Comparison of ENCODE assay signal across 8 cellular contexts in the genomic region with DNA sequence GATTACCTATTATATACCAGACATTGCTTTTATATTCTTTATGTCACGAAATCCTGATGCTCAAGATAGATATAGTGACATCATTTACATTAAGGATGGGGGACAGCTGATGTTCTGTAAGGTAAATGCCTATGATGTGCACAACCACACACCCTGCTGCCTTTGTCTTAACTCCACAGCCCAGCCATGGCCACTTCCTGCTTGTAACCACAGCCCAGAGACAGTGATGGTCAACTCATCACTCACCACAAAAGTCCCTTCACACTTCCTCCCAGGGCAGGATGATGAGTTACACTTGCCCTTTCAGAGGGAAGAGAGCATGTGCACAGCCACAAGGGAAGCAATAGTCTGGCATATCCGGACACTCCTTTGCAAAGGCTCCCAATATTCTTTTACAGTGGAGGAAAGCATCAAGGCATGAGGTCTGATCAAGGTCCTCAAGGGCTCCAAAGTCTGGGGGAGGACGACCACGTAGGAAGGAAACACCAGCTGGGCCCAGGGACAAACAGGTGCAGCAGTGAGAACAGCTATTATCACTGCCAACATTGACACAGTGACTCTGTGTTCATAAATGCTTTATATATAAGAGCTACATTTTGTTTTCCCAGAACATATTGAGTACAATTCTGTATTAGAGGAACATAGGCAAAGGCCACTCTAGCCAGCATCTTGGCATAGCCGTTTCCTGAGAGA. TPM values are rescaled to one million over a fixed set of nuclear protein-coding genes. Genes with fewer than 3 reads are reported as not detected.
DNase-seq lines count a peak whose midpoint lies in the region; ATAC-seq and TF ChIP-seq lines count a peak whose summit lies in the region.

No MANE protein-coding gene starts in this region.

- CTCF ChIA-PET in activated B cell treated with CpG ODN at 0.5 μM for 24 hours (lab: Charles Lee) = interaction anchor here (0.7 to 1.5 kb wide), 2 partner anchors 54 to 56 kb away, joined by 3 to 4 read pairs; no protein-coding TSS in a partner anchor
- CTCF ChIA-PET in activated CD8-positive, alpha-beta memory T cell treated with anti-CD3 and anti-CD28 coated beads, Interleukin-2, amount 10 ng/mL, durations not matched to agents 7 days and 5 days (lab: Charles Lee) = no interaction called here

- TF ChIP-seq CTCF in GM10266 (IDR thresholded peaks at IDR 0.05; ENCODE audit: control insufficient read depth, insufficient read depth, low read depth, missing control alignments) (no peak), activated B cell treated with CpG ODN at 0.5 μM for 24 hours (IDR thresholded peaks at IDR 0.05) (no peak), nephron (IDR thresholded peaks at IDR 0.05; ENCODE audit: unreplicated experiment in 3 of 3) (no peak)

- DNase-seq in GM10266 (ENCODE audit: extremely low spot score) = peak; percentile 26
- DNase-seq in activated B cell treated with CpG ODN at 0.5 μM for 24 hours = peak; percentile 27
- no peak for DNase-seq in stimulated activated naive CD4-positive, alpha-beta T cell (lab: John Stamatoyannopoulos, UW)
- DNase-seq in mucosa of gallbladder (ENCODE audit: low spot score) = no peak
- no peak for DNase-seq in activated CD8-positive, alpha-beta memory T cell treated with anti-CD3 and anti-CD28 coated beads, Interleukin-2, amount 10 ng/mL, durations not matched to agents 7 days and 5 days

- ATAC-seq in GM21529 (IDR thresholded peaks at IDR 0.05; ENCODE audit: unreplicated experiment) (peak; percentile 81), HG03575 (IDR thresholded peaks at IDR 0.05; ENCODE audit: extremely low read depth, insufficient number of reproducible peaks, low FRiP score, unreplicated experiment) (peak; percentile 76), activated B cell treated with CpG ODN at 0.5 μM for 24 hours (ENCODE audit: low read depth) (peak; percentile 31)
- ATAC-seq in activated CD8-positive, alpha-beta memory T cell treated with anti-CD3 and anti-CD28 coated beads, Interleukin-2, amount 10 ng/mL, durations not matched to agents 7 days and 5 days = no peak

- H3K27me3 Mint-ChIP-seq in activated B cell treated with CpG ODN at 0.5 μM for 24 hours = no peaks in the 10 kb centered on the region
- H3K27me3 Mint-ChIP-seq in nephron (ENCODE audit: low read depth) = no peaks in the 10 kb centered on the region
- H3K27me3 Mint-ChIP-seq in activated CD8-positive, alpha-beta memory T cell treated with anti-CD3 and anti-CD28 coated beads, Interleukin-2, amount 10 ng/mL, durations not matched to agents 7 days and 5 days = no peaks in the 10 kb centered on the region

- H3K4me1 Mint-ChIP-seq in activated B cell treated with CpG ODN at 0.5 μM for 24 hours (peaks cover 59% of the 10 kb centered on the region), nephron (peaks cover 48% of the 10 kb centered on the region)
- H3K4me1 Mint-ChIP-seq in activated CD8-positive, alpha-beta memory T cell treated with anti-CD3 and anti-CD28 coated beads, Interleukin-2, amount 10 ng/mL, durations not matched to agents 7 days and 5 days = peaks cover 6% of the 10 kb centered on the region

- intact Hi-C loops in activated B cell treated with CpG ODN at 0.5 μM for 24 hours (cut with micrococcal nuclease) = loop anchor here (1.0 to 5.0 kb wide), 5 partner anchors 8 to 1237 kb away; no protein-coding TSS in a partner anchor

- POLR2A ChIA-PET in activated B cell treated with CpG ODN at 0.5 μM for 24 hours (lab: Charles Lee) = interaction anchor here (1.2 to 1.6 kb wide), 4 partner anchors 8 to 1237 kb away, joined by 4 to 6 read pairs (median 4); a partner anchor contains a TSS

- H3K4me3 Mint-ChIP-seq in activated B cell treated with CpG ODN at 0.5 μM for 24 hours (peak overlapping the region; percentile 48), nephron (no peak overlapping the region)
- no peak overlapping the region for H3K4me3 Mint-ChIP-seq in activated CD8-positive, alpha-beta memory T cell treated with anti-CD3 and anti-CD28 coated beads, Interleukin-2, amount 10 ng/mL, durations not matched to agents 7 days and 5 days

- H3K9me3 Mint-ChIP-seq in activated B cell treated with CpG ODN at 0.5 μM for 24 hours (no peaks in the 10 kb centered on the region), nephron (no peaks in the 10 kb centered on the region)
- no peaks in the 10 kb centered on the region for H3K9me3 Mint-ChIP-seq in activated CD8-positive, alpha-beta memory T cell treated with anti-CD3 and anti-CD28 coated beads, Interleukin-2, amount 10 ng/mL, durations not matched to agents 7 days and 5 days (ENCODE audit: low read depth)

- H3K27ac Mint-ChIP-seq in activated B cell treated with CpG ODN at 0.5 μM for 24 hours (peak overlapping the region; percentile 82), nephron (peak overlapping the region in 2 of 3 experiments; percentile 25 to 53)
- H3K27ac Mint-ChIP-seq in activated CD8-positive, alpha-beta memory T cell treated with anti-CD3 and anti-CD28 coated beads, Interleukin-2, amount 10 ng/mL, durations not matched to agents 7 days and 5 days = no peak overlapping the region

- no peaks in the 10 kb centered on the region for H3K36me3 Mint-ChIP-seq in activated B cell treated with CpG ODN at 0.5 μM for 24 hours (ENCODE audit: low read depth)
- peaks cover 43% of the 10 kb centered on the region for H3K36me3 Mint-ChIP-seq in nephron (ENCODE audit: low read depth)
- no peaks in the 10 kb centered on the region for H3K36me3 Mint-ChIP-seq in activated CD8-positive, alpha-beta memory T cell treated with anti-CD3 and anti-CD28 coated beads, Interleukin-2, amount 10 ng/mL, durations not matched to agents 7 days and 5 days

RNA-seq across cellular contexts. Expression of a gene that starts 53.8 kb away (rescaled TPM):
- 4.6 TPM in 2 replicates for total RNA-seq in activated B cell treated with CpG ODN at 0.5 μM for 24 hours
- total RNA-seq in mucosa of gallbladder = 68.2 TPM
- total RNA-seq in activated CD8-positive, alpha-beta memory T cell treated with anti-CD3 and anti-CD28 coated beads, Interleukin-2, amount 10 ng/mL, durations not matched to agents 7 days and 5 days = not detected

Comparison
In these comparisons a context has a peak if more than half of its experiments do, and no peak if none do; other contexts are left out.
1. DNase-seq: peak in GM10266 (single experiment) and activated B cell treated with CpG ODN at 0.5 μM for 24 hours (single experiment); none in stimulated activated naive CD4-positive, alpha-beta T cell (0 of 6), mucosa of gallbladder (single experiment) and activated CD8-positive, alpha-beta memory T cell treated with anti-CD3 and anti-CD28 coated beads, Interleukin-2, amount 10 ng/mL, durations not matched to agents 7 days and 5 days (single experiment).
2. RNA of a gene that starts 53.8 kb away (total RNA-seq): 68.2 TPM in mucosa of gallbladder (single experiment); 4.6 TPM in activated B cell treated with CpG ODN at 0.5 μM for 24 hours and not detected in activated CD8-positive, alpha-beta memory T cell treated with anti-CD3 and anti-CD28 coated beads, Interleukin-2, amount 10 ng/mL, durations not matched to agents 7 days and 5 days; every median in the first group is over 10 times any median in the second.